In the genomic region with DNA sequence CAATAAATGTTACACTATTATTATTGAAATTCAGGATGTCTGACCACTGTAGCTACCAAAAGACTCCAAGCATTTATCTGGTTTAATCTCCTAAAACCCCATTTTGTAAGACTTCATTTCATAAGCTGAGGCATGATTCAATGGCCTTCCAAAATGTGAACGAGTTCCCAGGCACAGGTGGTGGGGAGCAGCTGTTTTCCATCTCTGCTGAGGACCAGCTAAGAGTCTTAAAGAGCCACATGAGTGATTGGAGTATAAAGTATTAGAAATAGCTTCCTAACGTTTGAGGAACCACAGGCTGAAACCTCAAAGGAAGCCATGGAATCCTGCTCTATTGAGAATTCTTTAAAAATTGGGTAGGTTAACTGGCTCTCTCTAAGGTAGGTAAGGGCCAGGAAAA, we compare ENCODE assay signal across 25 cellular contexts. TPM values are rescaled to one million over a fixed set of nuclear protein-coding genes. Genes with fewer than 3 reads are reported as not detected.
DNase-seq lines count a peak whose midpoint lies in the region; ATAC-seq and TF ChIP-seq lines count a peak whose summit lies in the region.
"Had no signal": no experiment of that assay in that cellular context is flagged by ENCODE, and none has a peak within 500 bp of the region (broad histone marks: within the 10 kb centered on the region; RNA-seq: fewer than 3 reads in every experiment).

No MANE protein-coding gene starts in this region.

- H3K4me3 ChIP-seq in BJ (ENCODE audit: low read depth, low read length) (no peak overlapping the region), astrocyte of the spinal cord (ENCODE audit: low read depth, low read length) (no peak overlapping the region)
- H3K4me3 ChIP-seq: GM12878, GM23248, K562, PC-9, SK-N-MC had no signal

- H3K36me3 ChIP-seq in BJ (ENCODE audit: control insufficient read depth, insufficient read depth, low read length): no peaks in the 10 kb centered on the region
- H3K36me3 ChIP-seq: BE2C had no signal

- no peak for ATAC-seq in GM19467 (IDR thresholded peaks at IDR 0.05; ENCODE audit: unreplicated experiment)
- ATAC-seq: GM12878, K562 had no signal

- in situ Hi-C loops in astrocyte of the spinal cord (cut with HindIII; ENCODE audit: low sequenced_read_pairs): no loop called here

- TF ChIP-seq CTCF in BJ (IDR thresholded peaks at IDR 0.05; ENCODE audit: insufficient read depth, low read depth, low read length) (no peak), astrocyte of the spinal cord (IDR thresholded peaks at IDR 0.05; ENCODE audit: low read depth, low read length) (no peak)

- peak; percentile 15 for DNase-seq in BJ (ENCODE audit: low read depth)
- DNase-seq in NCI-H524 (lab: John Stamatoyannopoulos, UW): peak; percentile 83 to 89
- DNase-seq in astrocyte of the spinal cord (ENCODE audit: low read depth, low spot score): peak; percentile 35
- peak; percentile 92 for DNase-seq in myocyte (ENCODE audit: low read depth)
- no peak for DNase-seq in NCI-H1092 (lab: John Stamatoyannopoulos, UW)
- DNase-seq in stimulated activated CD4-positive, alpha-beta T cell treated with anti-CD3 and anti-CD28 coated beads, Interleukin-4, amount 100 ng/mL, for 1 hour: no peak
- DNase-seq: BE2C; CD4-positive, CD25-positive, alpha-beta regulatory T cell; COR-L47; DMS 273 treated with DMSO at 0.1 percent for 48 hours; DMS79 treated with DMSO at 0.1 percent for 48 hours; GM23248; H9; NCI-H1092 treated with DMSO at 0.1 percent for 48 hours; NCI-H146; NCI-H2029 treated with DMSO at 0.1 percent for 48 hours; NCI-H2171 treated with DMSO at 0.1 percent for 48 hours; NCI-H69; PC-9; SHP77 treated with DMSO at 0.1 percent for 48 hours; SW 1271 had no signal

- POLR2A ChIA-PET in BJ (lab: Charles Lee): no interaction called here

- H3K27me3 ChIP-seq in BJ (ENCODE audit: control insufficient read depth, insufficient read depth, low read length): no peaks in the 10 kb centered on the region
- H3K27me3 ChIP-seq: BE2C had no signal

- CTCF ChIA-PET in BJ (lab: Yijun Ruan, JAX): interaction anchor here (0.6 to 7.4 kb wide), 4 partner anchors 9 to 21 kb away, joined by 4 to 47 read pairs (median 28); no protein-coding TSS in a partner anchor

RNA-seq across cellular contexts. Expression of gene SEC16B, which starts 44.9 kb away (rescaled TPM):
- 0.98 and 1.5 TPM in 2 replicates for polyA plus RNA-seq in BJ (2011; rRNA removed)
- 0.52 and 0.77 TPM in 2 replicates for polyA minus RNA-seq in BJ (2011; rRNA and poly(A)+ RNA removed)
- 1.8 and 3.3 TPM in 2 replicates for total RNA-seq in myocyte
- 5.5 TPM for polyA plus RNA-seq in myocyte (2012)
- total RNA-seq: CD4-positive, CD25-positive, alpha-beta regulatory T cell; K562 had no signal
- polyA plus RNA-seq: CD4-positive, CD25-positive, alpha-beta regulatory T cell; K562 had no signal

Comparison
In these comparisons a context has a peak if more than half of its experiments do, and no peak if none do; other contexts are left out.
1. DNase-seq: peak in BJ (single experiment), NCI-H524 (2 of 2), astrocyte of the spinal cord (single experiment) and myocyte (single experiment); none in NCI-H1092 (single experiment) and stimulated activated CD4-positive, alpha-beta T cell treated with anti-CD3 and anti-CD28 coated beads, Interleukin-4, amount 100 ng/mL, for 1 hour (single experiment).